In genomic region chr4:3673716-3674478, GRCh38 we compare ENCODE assay signal across 29 cellular contexts.
DNase-seq lines count a peak whose midpoint lies in the region; ATAC-seq, FAIRE-seq and TF ChIP-seq lines count a peak whose summit lies in the region.
"Had no signal": no experiment of that assay in that cellular context is flagged by ENCODE, and none has a peak within 500 bp of the region (broad histone marks: within the 10 kb centered on the region; RNA-seq: fewer than 3 reads in every experiment).

No MANE protein-coding gene starts in this region.

- no peak for FAIRE-seq in kidney (lab: Jason Lieb, UNC)
- FAIRE-seq in RCC 7860 (lab: Jason Lieb, UNC) = no peak
- FAIRE-seq: GM12878 had no signal

- TF ChIP-seq CTCF in natural killer cell (IDR thresholded peaks at IDR 0.05) (no peak), kidney (IDR thresholded peaks at IDR 0.05; ENCODE audit: borderline replicate concordance, extremely low read depth, insufficient read depth) (no peak), sigmoid colon (IDR thresholded peaks at IDR 0.05) (no peak), ascending aorta (IDR thresholded peaks at IDR 0.05) (no peak)

- H3K27me3 Mint-ChIP-seq in natural killer cell treated with Interleukin-12 subunit alpha and Interleukin-12 subunit beta and Interleukin-15 and Interleukin-18, amount 100 ng/mL, for 72 hours = peaks cover 10 to 12% of the 10 kb centered on the region in 2 donors
- H3K27me3 Mint-ChIP-seq in natural killer cell (ENCODE audit: low read depth in 2 of 2) = peaks cover 6 to 7% of the 10 kb centered on the region in 2 donors

- no peak overlapping the region for H3K4me3 Mint-ChIP-seq in natural killer cell treated with Interleukin-12 subunit alpha and Interleukin-12 subunit beta and Interleukin-15 and Interleukin-18, amount 100 ng/mL, for 72 hours
- H3K4me3 Mint-ChIP-seq in natural killer cell = no peak overlapping the region
- H3K4me3 Mint-ChIP-seq: CD8-positive, alpha-beta T cell; GM23338; H9 had no signal

- no peaks in the 10 kb centered on the region for H3K9me3 Mint-ChIP-seq in natural killer cell treated with Interleukin-12 subunit alpha and Interleukin-12 subunit beta and Interleukin-15 and Interleukin-18, amount 100 ng/mL, for 72 hours
- H3K9me3 Mint-ChIP-seq in natural killer cell = no peaks in the 10 kb centered on the region

- H3K4me3 ChIP-seq in kidney (ENCODE audit: low read length in 2 of 2) (no peak overlapping the region), sigmoid colon (no peak overlapping the region), ascending aorta (no peak overlapping the region)
- H3K4me3 ChIP-seq: GM12878, GM23338, MG63 had no signal

- WGBS in sigmoid colon, 2 donors = 88 to 89% methylated on average over 13 of the region's 13 CpGs

- no peak for TF ChIP-seq POLR2A in sigmoid colon (IDR thresholded peaks at IDR 0.05)

- H3K36me3 Mint-ChIP-seq in natural killer cell treated with Interleukin-12 subunit alpha and Interleukin-12 subunit beta and Interleukin-15 and Interleukin-18, amount 100 ng/mL, for 72 hours = no peaks in the 10 kb centered on the region
- no peaks in the 10 kb centered on the region for H3K36me3 Mint-ChIP-seq in natural killer cell
- H3K36me3 Mint-ChIP-seq: CD8-positive, alpha-beta T cell had no signal

- H3K9me3 ChIP-seq in kidney (ENCODE audit: control insufficient read depth in 1 of 2, low read length in 2 of 2) (peaks cover 0 to 4% of the 10 kb centered on the region in 2 donors), sigmoid colon (no peaks in the 10 kb centered on the region), ascending aorta (no peaks in the 10 kb centered on the region)
- H3K9me3 ChIP-seq: MG63 had no signal

- ATAC-seq in natural killer cell treated with Interleukin-12 subunit alpha and Interleukin-12 subunit beta and Interleukin-15 and Interleukin-18, amount 100 ng/mL, for 72 hours = no peak
- ATAC-seq in natural killer cell = no peak
- ATAC-seq: CD8-positive, alpha-beta T cell; GM12878; GM23338; PC-3 had no signal

- no peak overlapping the region for H3K27ac Mint-ChIP-seq in natural killer cell treated with Interleukin-12 subunit alpha and Interleukin-12 subunit beta and Interleukin-15 and Interleukin-18, amount 100 ng/mL, for 72 hours
- no peak overlapping the region for H3K27ac Mint-ChIP-seq in natural killer cell
- H3K27ac Mint-ChIP-seq: CD8-positive, alpha-beta T cell; GM23338; H9 had no signal

- DNase-seq in natural killer cell treated with Interleukin-12 subunit alpha and Interleukin-12 subunit beta and Interleukin-15 and Interleukin-18, amount 100 ng/mL, for 72 hours (ENCODE audit: low spot score) = peak; percentile 35
- DNase-seq in natural killer cell = no peak
- DNase-seq in kidney = peak; percentile 60
- DNase-seq in sigmoid colon = peak; percentile 40
- DNase-seq in NCI-H2196 treated with DMSO at 0.1 percent for 48 hours (lab: John Stamatoyannopoulos, UW; ENCODE audit: unreplicated experiment) = no peak
- DNase-seq in ascending aorta (ENCODE audit: low spot score in 2 of 2) = no peak
- no peak for DNase-seq in RCC 7860 (ENCODE audit: low spot score)
- DNase-seq: C1 segment of cervical spinal cord; Caco-2; CD8-positive, alpha-beta T cell; DMS79; EL; GDM1; H9; IMR-90; KG1; MG63; NCI-H1105 treated with DMSO at 0.1 percent for 48 hours; NCI-H146; NCI-H1930; NCI-H2107; NCI-H446 treated with DMSO at 0.1 percent for 48 hours; NCI-H526; NCI-H82; NK-92 treated with Interleukin-12 subunit alpha and Interleukin-12 subunit beta, amount 100 ng/mL, for 24 hours; PC-3; SHP77 had no signal

- H3K36me3 ChIP-seq in kidney (ENCODE audit: control insufficient read depth in 1 of 2, insufficient read depth in 2 of 2, low read length in 2 of 2) = no peaks in the 10 kb centered on the region
- no peaks in the 10 kb centered on the region for H3K36me3 ChIP-seq in sigmoid colon
- no peaks in the 10 kb centered on the region for H3K36me3 ChIP-seq in ascending aorta
- H3K36me3 ChIP-seq: MG63 had no signal

- H3K27me3 ChIP-seq in sigmoid colon (peaks cover 0 to 33% (median 10%) of the 10 kb centered on the region in 3 donors), ascending aorta (no peaks in the 10 kb centered on the region)
- H3K27me3 ChIP-seq: MG63 had no signal

- no peaks in the 10 kb centered on the region for H3K4me1 Mint-ChIP-seq in natural killer cell treated with Interleukin-12 subunit alpha and Interleukin-12 subunit beta and Interleukin-15 and Interleukin-18, amount 100 ng/mL, for 72 hours (ENCODE audit: low read depth in 2 of 2)
- H3K4me1 Mint-ChIP-seq in natural killer cell = no peaks in the 10 kb centered on the region

- TF ChIP-seq EP300 in sigmoid colon (IDR thresholded peaks at IDR 0.05) = no peak

- H3K9ac ChIP-seq in kidney (ENCODE audit: low read length in 2 of 2) = no peak overlapping the region

- H3K27ac ChIP-seq in kidney (ENCODE audit: low read depth in 2 of 2, low read length in 2 of 2) (peak overlapping the region in 1 of 2 donors; percentile 20), sigmoid colon (no peak overlapping the region), ascending aorta (no peak overlapping the region)

- intact Hi-C loops in natural killer cell (cut with micrococcal nuclease) (no loop called here), kidney (cut with DNase I) (no loop called here), sigmoid colon (cut with DNase I) (no loop called here), ascending aorta (cut with DNase I) (no loop called here)

- H3K4me1 ChIP-seq in kidney (ENCODE audit: control insufficient read depth in 1 of 2, insufficient read depth in 1 of 2, low read depth in 1 of 2, low read length in 2 of 2) (peaks cover 0 to 5% of the 10 kb centered on the region in 2 donors), sigmoid colon (no peaks in the 10 kb centered on the region), ascending aorta (no peaks in the 10 kb centered on the region)

Comparison
In these comparisons a context has a peak if more than half of its experiments do, and no peak if none do; other contexts are left out.
1. DNase-seq: peak in natural killer cell treated with Interleukin-12 subunit alpha and Interleukin-12 subunit beta and Interleukin-15 and Interleukin-18, amount 100 ng/mL, for 72 hours (single experiment), kidney (single experiment) and sigmoid colon (single experiment); none in natural killer cell (single experiment), NCI-H2196 treated with DMSO at 0.1 percent for 48 hours (single experiment), ascending aorta (0 of 2) and RCC 7860 (single experiment).